8 cellular contexts compared by ENCODE assay signal in the genomic region with DNA sequence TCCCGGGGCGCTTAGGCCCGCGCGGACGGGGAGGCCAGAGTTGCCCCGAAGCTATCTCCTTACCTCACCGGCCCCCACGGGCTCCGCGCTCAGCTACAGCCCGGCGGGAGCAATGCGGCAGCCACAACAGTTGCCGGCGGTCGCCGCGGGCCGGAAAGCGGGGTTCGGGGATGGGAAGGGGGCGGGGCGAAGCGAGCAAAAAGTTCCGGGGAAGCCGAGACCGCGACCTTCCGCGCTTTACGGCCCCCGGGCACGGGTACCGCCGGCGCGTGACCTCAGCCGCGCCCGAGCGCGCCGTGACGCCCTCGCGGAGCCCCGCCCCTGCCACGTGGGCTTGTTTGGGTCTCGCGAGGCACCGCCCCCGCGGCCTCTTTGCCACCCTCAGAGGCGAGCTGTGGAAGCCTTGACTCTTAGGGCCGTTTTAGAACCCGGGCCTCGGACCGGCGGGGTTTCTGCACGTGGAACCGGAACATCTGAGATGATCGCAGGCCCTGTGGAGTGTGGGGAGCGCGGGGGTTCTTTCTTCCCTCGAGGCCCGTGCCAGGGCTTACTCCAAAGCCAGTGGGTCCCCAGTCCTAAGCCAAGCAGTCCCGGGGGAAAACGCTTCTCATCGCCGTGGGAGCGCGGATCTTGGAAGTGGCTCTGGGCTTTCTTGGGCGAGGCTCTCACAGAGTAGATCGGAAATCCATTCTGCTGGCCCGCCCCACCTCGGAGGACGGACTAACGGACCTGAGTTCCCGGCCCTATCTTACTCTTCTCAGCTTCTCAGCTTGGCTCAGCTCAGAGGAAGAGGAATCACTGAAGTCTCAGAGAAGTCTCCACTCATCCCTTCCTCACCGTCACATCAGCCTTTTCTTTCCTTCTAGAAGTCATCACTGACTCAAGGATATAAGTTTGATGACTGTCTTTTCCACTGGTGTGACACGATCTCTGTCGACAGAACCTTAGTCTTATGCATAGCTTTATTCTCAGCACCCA. TPM values are rescaled to one million over a fixed set of nuclear protein-coding genes. Genes with fewer than 3 reads are reported as not detected.
DNase-seq lines count a peak whose midpoint lies in the region; ATAC-seq, FAIRE-seq and TF ChIP-seq lines count a peak whose summit lies in the region.
"Not testable (repeated sequence)": the region's sequence is repeated elsewhere in the genome, so short reads cannot be mapped to it uniquely, and the experiment has no call there.

No MANE protein-coding gene starts in this region.

- peak; percentile 97 for ATAC-seq in GM18498 (IDR thresholded peaks at IDR 0.05; ENCODE audit: unreplicated experiment)
- peak; percentile 96 for ATAC-seq in HG02885 (IDR thresholded peaks at IDR 0.05; ENCODE audit: poor library complexity, unreplicated experiment)
- peak; percentile 96 for ATAC-seq in T-helper 17 cell

- H3K9me3 ChIP-seq in T-helper 17 cell (ENCODE audit: control insufficient read depth, low read length, poor library complexity, severe bottlenecking); right atrium auricular region: not testable (repeated sequence)

- H3K27me3 Mint-ChIP-seq in T-helper 17 cell, result not testable (repeated sequence)

- H3K4me3 ChIP-seq in right atrium auricular region, result peak overlapping the region; percentile 71 to 76

- H3K4me3 Mint-ChIP-seq in T-helper 17 cell, result peak overlapping the region; percentile 94

- DNase-seq in NCI-H146 treated with DMSO at 0.1 percent for 48 hours (lab: John Stamatoyannopoulos, UW; ENCODE audit: unreplicated experiment) (peak; percentile 16), T-helper 17 cell (peak; percentile 99 to 100 (median 100)), anterior cingulate cortex (lab: John Stamatoyannopoulos, UW) (peak; percentile 54 to 100 (median 94)), right atrium auricular region (ENCODE audit: low spot score) (peak; percentile 96), pulmonary artery endothelial cell (ENCODE audit: low read depth, low spot score) (peak; percentile 60), urothelium cell line (ENCODE audit: low spot score) (peak; percentile 98)

- FAIRE-seq in urothelium cell line (lab: Jason Lieb, UNC), result peak; percentile 98

- peaks cover 13% of the 10 kb centered on the region for H3K4me1 Mint-ChIP-seq in T-helper 17 cell

- H3K27ac Mint-ChIP-seq in T-helper 17 cell, result peak overlapping the region; percentile 89

- TF ChIP-seq CTCF in right atrium auricular region (IDR thresholded peaks at IDR 0.05), result not testable (repeated sequence)

- H3K27me3 ChIP-seq in right atrium auricular region, result not testable (repeated sequence)

- H3K27ac ChIP-seq in right atrium auricular region, result peak overlapping the region; percentile 86 to 91

- H3K36me3 ChIP-seq in right atrium auricular region, result not testable (repeated sequence)

- H3K4me1 ChIP-seq in right atrium auricular region, result peaks cover 0 to 14% of the 10 kb centered on the region in 2 donors

- not testable (repeated sequence) for H3K36me3 Mint-ChIP-seq in T-helper 17 cell (ENCODE audit: low read depth)

RNA-seq across cellular contexts. Expression of a gene that starts 7.8 kb away (rescaled TPM):
- 10 to 100 TPM in 1 of 2 donors, 1 to 10 TPM in 1; 6.4 to 12.9 TPM for total RNA-seq in T-helper 17 cell
- total RNA-seq in right atrium auricular region, result 1 to 10 TPM in 1 of 2 donors, not detected in 1; 3.3 TPM
- 0.33 TPM in 1 of 2 replicates, not detected in the other for total RNA-seq in pulmonary artery endothelial cell

RNA-seq across cellular contexts. Expression of a gene that starts 53.0 kb away (rescaled TPM):
- 1 to 10 TPM; 1.6 to 2.4 TPM for total RNA-seq in T-helper 17 cell
- not detected for total RNA-seq in right atrium auricular region
- total RNA-seq in pulmonary artery endothelial cell, result 0.04 TPM in 1 of 2 replicates, not detected in the other

Comparison
In these comparisons a context has a peak if more than half of its experiments do, and no peak if none do; other contexts are left out.
1. Peak in every context shown above with its lines: DNase-seq, ATAC-seq, H3K4me3 ChIP-seq and H3K27ac ChIP-seq.
2. DNase-seq: peak in every context shown above with its lines; median percentile 100 in T-helper 17 cell; 98 in urothelium cell line; 96 in right atrium auricular region; 94 in anterior cingulate cortex; 60 in pulmonary artery endothelial cell; 16 in NCI-H146 treated with DMSO at 0.1 percent for 48 hours.